ENCODE assay signal across 31 cellular contexts in genomic region chr1:79681382-79681781, GRCh38.
"Had no signal": no experiment of that assay in that cellular context is flagged by ENCODE, and none has a peak within 500 bp of the region (broad histone marks: within the 10 kb centered on the region; RNA-seq: fewer than 3 reads in every experiment).

No MANE protein-coding gene starts in this region.

- FAIRE-seq: endometrium, endothelial cell of umbilical vein had no signal

- H3K9me3 ChIP-seq: adrenal gland, body of pancreas, colonic mucosa, gastrocnemius medialis had no signal

- H3K27ac ChIP-seq: adrenal gland, body of pancreas, cardiac muscle cell, colonic mucosa, epithelial cell of prostate, esophagus squamous epithelium, gastrocnemius medialis, heart left ventricle had no signal

- H3K36me3 ChIP-seq: adrenal gland, cardiac muscle cell, colonic mucosa, esophagus squamous epithelium, gastrocnemius medialis, heart left ventricle had no signal

- H3K4me1 ChIP-seq: adrenal gland, body of pancreas, colonic mucosa, esophagus squamous epithelium, gastrocnemius medialis, heart left ventricle had no signal

- H3K4me3 ChIP-seq: adrenal gland, body of pancreas, cardiac muscle cell, colonic mucosa, esophagus squamous epithelium, gastrocnemius medialis, heart left ventricle had no signal

- H3K27me3 ChIP-seq: adrenal gland, body of pancreas, cardiac muscle cell, colonic mucosa, esophagus squamous epithelium, gastrocnemius medialis, heart left ventricle had no signal

- ATAC-seq: activated naive CD8-positive, alpha-beta T cell treated with anti-CD3 and anti-CD28 coated beads, Interleukin-2, amount 50 U/mL, for 24 hours; activated T-cell treated with anti-CD3 and anti-CD28 coated beads, Interleukin-2, amount 50 U/mL, for 4 hours; activated T-helper 17 cell treated with anti-CD3 and anti-CD28 coated beads, Interleukin-2, amount 50 U/mL, for 72 hours; body of pancreas; gastrocnemius medialis; heart left ventricle; WTC11 had no signal

- DNase-seq: activated CD4-positive, alpha-beta memory T cell treated with anti-CD3 and anti-CD28 coated beads, Interleukin-2, amount 10 ng/mL, durations not matched to agents 7 days and 5 days; activated CD4-positive, alpha-beta T cell treated with anti-CD3 and anti-CD28 coated beads for 1 hour; activated CD4-positive, alpha-beta T cell treated with anti-CD3 and anti-CD28 coated beads for 4 hours; activated CD4-positive, alpha-beta T cell treated with anti-CD3 and anti-CD28 coated beads, Interleukin-2, amount 10 ng/mL, durations not matched to agents 7 days and 5 days; activated CD4-positive, alpha-beta T cell treated with anti-CD3 and anti-CD28 coated beads, Interleukin-2, amount 50 U/mL, for 4 hours; activated CD8-positive, alpha-beta memory T cell treated with anti-CD3 and anti-CD28 coated beads for 24 hours; activated effector memory CD4-positive, alpha-beta T cell treated with anti-CD3 and anti-CD28 coated beads, Interleukin-2, amount 50 U/mL, for 16 hours; activated naive CD4-positive, alpha-beta T cell treated with anti-CD3 and anti-CD28 coated beads for 36 hours; activated naive CD8-positive, alpha-beta T cell treated with anti-CD3 and anti-CD28 coated beads for 36 hours; activated naive CD8-positive, alpha-beta T cell treated with anti-CD3 and anti-CD28 coated beads, Interleukin-2, amount 50 U/mL, for 24 hours; activated T-cell treated with anti-CD3 and anti-CD28 coated beads, Interleukin-2, amount 50 U/mL, for 4 hours; adrenal gland; amygdala; aorta; body of pancreas; central memory CD4-positive, alpha-beta T cell; cerebellar nuclear complex; colonic mucosa; effector CD8-positive, alpha-beta T cell; esophagus squamous epithelium; foreskin fibroblast; gastrocnemius medialis; glutamatergic neuron; heart left ventricle; T-helper 2 cell had no signal
